In the genomic region with DNA sequence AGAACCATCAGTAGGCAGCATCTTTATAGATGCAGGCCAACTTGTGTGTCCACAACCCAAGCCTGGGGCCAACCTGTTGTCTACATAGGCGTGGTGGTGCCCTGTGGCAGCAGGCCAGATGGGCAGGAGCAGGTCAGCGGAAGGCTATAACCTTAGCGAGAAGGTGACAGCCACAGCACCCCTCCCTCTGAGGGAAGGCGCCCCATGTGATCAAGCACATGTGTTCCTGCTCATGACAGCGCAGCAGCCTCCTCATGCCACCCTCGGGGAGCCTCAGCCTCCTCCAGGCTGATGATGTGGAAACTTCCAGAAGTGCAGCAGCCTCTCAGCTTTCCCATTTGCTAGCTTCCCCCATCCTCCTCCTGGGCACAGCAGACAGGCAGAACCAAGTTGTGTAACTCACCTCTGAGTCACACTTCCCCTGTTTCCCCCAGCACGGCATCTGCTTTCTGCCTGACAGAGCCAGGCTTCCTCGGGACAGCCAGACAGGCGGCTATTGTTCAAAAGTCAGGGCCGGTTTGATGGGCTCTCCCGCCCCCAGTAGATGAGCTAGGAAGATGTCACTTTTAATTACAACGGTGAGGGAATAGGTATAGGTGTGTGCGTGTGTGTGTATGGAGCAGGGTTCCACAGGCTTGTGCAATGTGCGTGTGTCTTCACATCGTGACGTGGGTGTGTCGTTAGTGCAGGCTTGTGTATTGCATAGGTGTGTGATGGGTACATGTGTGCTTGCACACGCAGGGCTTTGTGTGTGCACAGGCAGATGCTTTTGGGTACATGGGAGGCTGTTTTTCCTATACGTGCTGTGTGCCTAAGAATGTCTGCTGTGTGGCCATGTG, we compare ENCODE assay signal across 8 cellular contexts.
DNase-seq lines count a peak whose midpoint lies in the region; ATAC-seq, FAIRE-seq and TF ChIP-seq lines count a peak whose summit lies in the region.

No MANE protein-coding gene starts in this region.

- H3K4me2 ChIP-seq in H9 (ENCODE audit: insufficient read depth, insufficient read length, low read length) = no peak overlapping the region

- no peak overlapping the region for H3K9ac ChIP-seq in H9 (ENCODE audit: extremely low read depth, insufficient read length, low read length)

- H3K79me1 ChIP-seq in H9 (ENCODE audit: insufficient read depth, low read depth, low read length, poor library complexity, severe bottlenecking) = no peaks in the 10 kb centered on the region

- CTCF ChIA-PET in activated naive CD4-positive, alpha-beta T cell treated with anti-CD3 and anti-CD28 coated beads for 36 hours (lab: Charles Lee) = interaction anchor here (0.7 to 1.0 kb wide), 2 partner anchors 30 to 394 kb away, joined by 3 read pairs; no protein-coding TSS in a partner anchor
- CTCF ChIA-PET in activated CD8-positive, alpha-beta T cell treated with anti-CD3 and anti-CD28 coated beads for 36 hours (lab: Charles Lee) = no interaction called here

- FAIRE-seq in frontal cortex (lab: Jason Lieb, UNC) = no peak

- no peaks in the 10 kb centered on the region for H3K9me3 Mint-ChIP-seq in activated naive CD4-positive, alpha-beta T cell treated with anti-CD3 and anti-CD28 coated beads for 36 hours
- no peaks in the 10 kb centered on the region for H3K9me3 Mint-ChIP-seq in activated CD8-positive, alpha-beta T cell treated with anti-CD3 and anti-CD28 coated beads for 36 hours
- H3K9me3 Mint-ChIP-seq in H9 = no peaks in the 10 kb centered on the region

- H3K27ac ChIP-seq in H9 (ENCODE audit: insufficient read length, low read depth, low read length) = no peak overlapping the region

- H3K18ac ChIP-seq in H9 (ENCODE audit: insufficient read length, low read depth, low read length) = no peak overlapping the region

- no peaks in the 10 kb centered on the region; the same call in 1 of the 2 replicates for H3K27me3 ChIP-seq in H9 (ENCODE audit: insufficient read depth, low read length)

- H4K20me1 ChIP-seq in H9 (ENCODE audit: control insufficient read depth, insufficient read depth, insufficient read length) = no peaks in the 10 kb centered on the region

- no peak overlapping the region for H2AK5ac ChIP-seq in H9 (ENCODE audit: insufficient read length, low read length)

- H4K8ac ChIP-seq in H9 (replicated peaks; ENCODE audit: insufficient read length, low read depth, low read length) = no peak overlapping the region

- no peak overlapping the region for H2BK5ac ChIP-seq in H9 (ENCODE audit: insufficient read length, low read length)

- no peak overlapping the region for H3K27ac Mint-ChIP-seq in activated naive CD4-positive, alpha-beta T cell treated with anti-CD3 and anti-CD28 coated beads for 36 hours
- no peak overlapping the region for H3K27ac Mint-ChIP-seq in activated CD8-positive, alpha-beta T cell treated with anti-CD3 and anti-CD28 coated beads for 36 hours
- peak overlapping the region in 1 of 3 experiments; percentile 95; a peak in 1 of 7 replicates for H3K27ac Mint-ChIP-seq in H9

- no CpG with 5 or more reads among the region's 19 CpGs for WGBS in H9 (ENCODE audit: extremely low coverage, insufficient read length, low lambda C conversion rate)

- DNase-seq in activated naive CD4-positive, alpha-beta T cell treated with anti-CD3 and anti-CD28 coated beads for 36 hours = peak; percentile 65
- DNase-seq in activated naive CD4-positive, alpha-beta T cell treated with anti-CD3 and anti-CD28 coated beads, Interleukin-2, amount 50 U/mL, for 16 hours = no peak
- peak; percentile 50 for DNase-seq in activated CD8-positive, alpha-beta T cell treated with anti-CD3 and anti-CD28 coated beads for 36 hours
- DNase-seq in frontal cortex (ENCODE audit: low spot score in 2 of 2) (peak; percentile 38 to 79), occipital lobe (lab: John Stamatoyannopoulos, UW) (peak; percentile 83), H9 (no peak)

- H3K27me3 Mint-ChIP-seq in activated naive CD4-positive, alpha-beta T cell treated with anti-CD3 and anti-CD28 coated beads for 36 hours (ENCODE audit: low read depth) = peaks cover 6% of the 10 kb centered on the region
- peaks cover 17% of the 10 kb centered on the region for H3K27me3 Mint-ChIP-seq in activated CD8-positive, alpha-beta T cell treated with anti-CD3 and anti-CD28 coated beads for 36 hours
- H3K27me3 Mint-ChIP-seq in H9 (ENCODE audit: low read depth) = peaks cover 32% of the 10 kb centered on the region

- intact Hi-C loops in activated naive CD4-positive, alpha-beta T cell treated with anti-CD3 and anti-CD28 coated beads for 36 hours (cut with micrococcal nuclease) = loop anchor here (5.0 kb wide), 1 partner anchor 310 kb away; the partner anchor contains the start of gene ZMIZ1
- intact Hi-C loops in activated CD8-positive, alpha-beta T cell treated with anti-CD3 and anti-CD28 coated beads for 36 hours (cut with micrococcal nuclease) = no loop called here

- H3K4me3 Mint-ChIP-seq in activated naive CD4-positive, alpha-beta T cell treated with anti-CD3 and anti-CD28 coated beads for 36 hours = no peak overlapping the region
- H3K4me3 Mint-ChIP-seq in activated CD8-positive, alpha-beta T cell treated with anti-CD3 and anti-CD28 coated beads for 36 hours = no peak overlapping the region
- no peak overlapping the region for H3K4me3 Mint-ChIP-seq in H9

- no peaks in the 10 kb centered on the region for H3K79me2 ChIP-seq in H9 (ENCODE audit: insufficient read depth, low read length)

- no peak overlapping the region for H4K91ac ChIP-seq in H9 (ENCODE audit: insufficient read length, low read depth, low read length)

- no peaks in the 10 kb centered on the region for H3K9me3 ChIP-seq in H9 (ENCODE audit: control insufficient read depth, low read depth, low read length)

- H3K23me2 ChIP-seq in H9 (ENCODE audit: insufficient read length, low read depth, low read length, poor library complexity, severe bottlenecking) = no peaks in the 10 kb centered on the region

- peaks cover 10% of the 10 kb centered on the region for H3K4me1 Mint-ChIP-seq in activated naive CD4-positive, alpha-beta T cell treated with anti-CD3 and anti-CD28 coated beads for 36 hours (ENCODE audit: low read depth)
- peaks cover 10% of the 10 kb centered on the region for H3K4me1 Mint-ChIP-seq in activated CD8-positive, alpha-beta T cell treated with anti-CD3 and anti-CD28 coated beads for 36 hours (ENCODE audit: low read depth)
- peaks cover 38 to 47% of the 10 kb centered on the region in 2 experiments for H3K4me1 Mint-ChIP-seq in H9

- POLR2A ChIA-PET in activated CD8-positive, alpha-beta T cell treated with anti-CD3 and anti-CD28 coated beads for 36 hours (lab: Charles Lee) = no interaction called here

- TF ChIP-seq CTCF in activated CD8-positive, alpha-beta T cell treated with anti-CD3 and anti-CD28 coated beads for 36 hours (IDR thresholded peaks at IDR 0.05) = no peak
- no peak for TF ChIP-seq CTCF in H9 (conservative IDR thresholded peaks at IDR 0.05)

- H3K4me1 ChIP-seq in H9 (ENCODE audit: insufficient read depth, low read length) = no peaks in the 10 kb centered on the region

- H2BK15ac ChIP-seq in H9 (ENCODE audit: low read depth, low read length) = no peak overlapping the region

- no peak overlapping the region for H3K4ac ChIP-seq in H9 (ENCODE audit: low read depth, low read length)

- H3K56ac ChIP-seq in H9 (ENCODE audit: insufficient read length, low read depth, low read length) = no peak overlapping the region

- H3K36me3 Mint-ChIP-seq in activated naive CD4-positive, alpha-beta T cell treated with anti-CD3 and anti-CD28 coated beads for 36 hours (ENCODE audit: low read depth) = no peaks in the 10 kb centered on the region
- H3K36me3 Mint-ChIP-seq in activated CD8-positive, alpha-beta T cell treated with anti-CD3 and anti-CD28 coated beads for 36 hours (ENCODE audit: low read depth) = no peaks in the 10 kb centered on the region
- no peaks in the 10 kb centered on the region for H3K36me3 Mint-ChIP-seq in H9 (ENCODE audit: insufficient read depth in 1 of 3, low read depth in 3 of 3)

- H2BK20ac ChIP-seq in H9 (ENCODE audit: low read depth, low read length, poor library complexity, severe bottlenecking) = no peak overlapping the region

- no peak overlapping the region for H4K5ac ChIP-seq in H9 (ENCODE audit: insufficient read length, low read depth, low read length)

- no peak overlapping the region for H2AFZ ChIP-seq in H9 (ENCODE audit: low read length)

- no peak overlapping the region for H3K23ac ChIP-seq in H9 (ENCODE audit: insufficient read length, low read depth, low read length)

- H2BK12ac ChIP-seq in H9 (ENCODE audit: insufficient read length, low read depth, low read length) = no peak overlapping the region

- no peak overlapping the region; the same call in 1 of the 2 replicates for H3K14ac ChIP-seq in H9 (ENCODE audit: insufficient read depth, low read length)

- no peak overlapping the region for H2BK120ac ChIP-seq in H9 (ENCODE audit: low read depth, low read length, poor library complexity, severe bottlenecking)

- no peak overlapping the region for H3T11ph ChIP-seq in H9 (ENCODE audit: low read length)

- peak; percentile 84 for ATAC-seq in activated CD8-positive, alpha-beta T cell treated with anti-CD3 and anti-CD28 coated beads for 36 hours
- ATAC-seq in GM21381 (IDR thresholded peaks at IDR 0.05; ENCODE audit: unreplicated experiment) (no peak), HG03280 (IDR thresholded peaks at IDR 0.05; ENCODE audit: unreplicated experiment) (no peak)

Comparison
In these comparisons a context has a peak if more than half of its experiments do, and no peak if none do; other contexts are left out.
1. DNase-seq: peak in activated naive CD4-positive, alpha-beta T cell treated with anti-CD3 and anti-CD28 coated beads for 36 hours (single experiment), activated CD8-positive, alpha-beta T cell treated with anti-CD3 and anti-CD28 coated beads for 36 hours (single experiment), frontal cortex (2 of 2) and occipital lobe (single experiment); none in activated naive CD4-positive, alpha-beta T cell treated with anti-CD3 and anti-CD28 coated beads, Interleukin-2, amount 50 U/mL, for 16 hours (single experiment) and H9 (single experiment).